Comparison of ENCODE assay signal across 10 cellular contexts in genomic region chr13:87123987-87124784, GRCh38.
DNase-seq lines count a peak whose midpoint lies in the region; ATAC-seq and TF ChIP-seq lines count a peak whose summit lies in the region.
"Had no signal": no experiment of that assay in that cellular context is flagged by ENCODE, and none has a peak within 500 bp of the region (broad histone marks: within the 10 kb centered on the region; RNA-seq: fewer than 3 reads in every experiment).

No MANE protein-coding gene starts in this region.

- H3K79me2 ChIP-seq in neural progenitor cell (ENCODE audit: low read depth), result no peaks in the 10 kb centered on the region

- ATAC-seq in HG03342 (IDR thresholded peaks at IDR 0.05; ENCODE audit: unreplicated experiment) (no peak), HG03196 (IDR thresholded peaks at IDR 0.05; ENCODE audit: unreplicated experiment) (no peak)

- H3K4me1 Mint-ChIP-seq in brain (peaks cover 20% of the 10 kb centered on the region), neural progenitor cell (peaks cover 20% of the 10 kb centered on the region)

- no peak overlapping the region for H3K4me3 ChIP-seq in neural progenitor cell
- H3K4me3 ChIP-seq in esophagus muscularis mucosa, result no peak overlapping the region
- no peak overlapping the region for H3K4me3 ChIP-seq in Peyer's patch
- H3K4me3 ChIP-seq: skin epidermis had no signal

- TF ChIP-seq EP300 in esophagus muscularis mucosa (IDR thresholded peaks at IDR 0.05), result no peak

- H3K4me2 ChIP-seq in neural progenitor cell, result no peak overlapping the region

- no peak for TF ChIP-seq POLR2A in esophagus muscularis mucosa (IDR thresholded peaks at IDR 0.05; ENCODE audit: low read depth)
- TF ChIP-seq POLR2A in Peyer's patch (IDR thresholded peaks at IDR 0.05), result no peak

- H3K36me3 ChIP-seq in neural progenitor cell (no peaks in the 10 kb centered on the region), esophagus muscularis mucosa (no peaks in the 10 kb centered on the region), Peyer's patch (no peaks in the 10 kb centered on the region)

- peak overlapping the region in 2 of 5 experiments; percentile 2 to 13 for H3K4me3 Mint-ChIP-seq in brain
- peak overlapping the region; percentile 57 for H3K4me3 Mint-ChIP-seq in neural progenitor cell

- TF ChIP-seq CTCF in brain (conservative IDR thresholded peaks at IDR 0.05) (no peak), neural progenitor cell (IDR thresholded peaks at IDR 0.05) (no peak), esophagus muscularis mucosa (IDR thresholded peaks at IDR 0.05) (no peak), Peyer's patch (IDR thresholded peaks at IDR 0.05) (no peak)

- H3K36me3 Mint-ChIP-seq in brain (no peaks in the 10 kb centered on the region), neural progenitor cell (peaks cover 4% of the 10 kb centered on the region)
- H3K36me3 Mint-ChIP-seq: activated naive CD4-positive, alpha-beta T cell treated with anti-CD3 and anti-CD28 coated beads, Interleukin-2, amount 50 U/mL, for 72 hours had no signal

- DNase-seq in GM04503 (ENCODE audit: low read depth) (peak; percentile 89), NCI-H146 (lab: John Stamatoyannopoulos, UW) (peak; percentile 75), neural progenitor cell (ENCODE audit: low spot score) (peak; percentile 59), esophagus muscularis mucosa (ENCODE audit: extremely low spot score) (no peak), Peyer's patch (no peak)

- peaks cover 17% of the 10 kb centered on the region for H3K4me1 ChIP-seq in neural progenitor cell
- H3K4me1 ChIP-seq in esophagus muscularis mucosa, result no peaks in the 10 kb centered on the region
- no peaks in the 10 kb centered on the region for H3K4me1 ChIP-seq in Peyer's patch

- H3K27ac ChIP-seq in neural progenitor cell, result no peak overlapping the region
- H3K27ac ChIP-seq in esophagus muscularis mucosa (replicated peaks in 1 of 4), result no peak overlapping the region
- H3K27ac ChIP-seq in Peyer's patch, result no peak overlapping the region
- H3K27ac ChIP-seq: skin epidermis had no signal

- H4K20me1 ChIP-seq in neural progenitor cell (ENCODE audit: low read depth), result no peaks in the 10 kb centered on the region

- H3K9me3 Mint-ChIP-seq in brain (peaks cover 0 to 5% (median 0%) of the 10 kb centered on the region in 5 experiments), neural progenitor cell (peaks cover 3% of the 10 kb centered on the region)

- H3K27me3 ChIP-seq in neural progenitor cell (no peaks in the 10 kb centered on the region), esophagus muscularis mucosa (no peaks in the 10 kb centered on the region), Peyer's patch (no peaks in the 10 kb centered on the region)

- 29% methylated on average over 10 of the region's 10 CpGs for WGBS in esophagus muscularis mucosa

- H3F3A ChIP-seq in neural progenitor cell (ENCODE audit: low read depth), result peaks cover 4% of the 10 kb centered on the region

- peaks cover 4% of the 10 kb centered on the region for H3K27me3 Mint-ChIP-seq in brain
- peaks cover 4% of the 10 kb centered on the region for H3K27me3 Mint-ChIP-seq in neural progenitor cell (ENCODE audit: insufficient read depth, low read depth)

- H2AFZ ChIP-seq in neural progenitor cell (replicated peaks), result no peak overlapping the region

- H3K9me3 ChIP-seq in neural progenitor cell (ENCODE audit: low read depth) (no peaks in the 10 kb centered on the region), esophagus muscularis mucosa (no peaks in the 10 kb centered on the region), Peyer's patch (no peaks in the 10 kb centered on the region)

- H3K9ac ChIP-seq in neural progenitor cell, result no peak overlapping the region

- H3K27ac Mint-ChIP-seq in brain (peak overlapping the region in 3 of 5 experiments; percentile 54 to 76 (median 74)), neural progenitor cell (peak overlapping the region; percentile 68)

- intact Hi-C loops in esophagus muscularis mucosa (cut with DNase I), result no loop called here

Comparison
In these comparisons a context has a peak if more than half of its experiments do, and no peak if none do; other contexts are left out.
1. DNase-seq: peak in GM04503 (single experiment), NCI-H146 (single experiment) and neural progenitor cell (single experiment); none in esophagus muscularis mucosa (single experiment) and Peyer's patch (0 of 3).